ENCODE assay signal across 34 cellular contexts in the genomic region with DNA sequence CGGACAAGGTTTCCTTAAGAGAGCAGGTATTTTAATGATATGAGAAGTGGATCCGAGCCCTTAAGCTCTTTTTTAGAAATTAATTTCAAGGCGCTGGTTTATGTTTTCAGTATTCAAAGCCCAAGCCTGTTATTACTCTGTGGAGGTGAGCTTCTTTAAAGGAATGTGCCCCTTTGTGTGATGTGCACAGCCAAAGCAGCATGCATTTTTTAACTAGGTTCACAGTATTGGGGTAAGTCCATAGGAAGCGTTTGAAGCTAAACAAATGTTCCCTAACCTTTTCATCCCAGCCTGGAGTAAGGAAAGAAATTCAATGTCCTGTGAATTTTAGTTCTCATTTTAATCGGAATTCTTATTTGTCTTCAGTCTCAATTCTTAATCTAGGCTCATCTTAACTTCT.
"Had no signal": no experiment of that assay in that cellular context is flagged by ENCODE, and none has a peak within 500 bp of the region (broad histone marks: within the 10 kb centered on the region; RNA-seq: fewer than 3 reads in every experiment).

No MANE protein-coding gene starts in this region.

- DNase-seq: activated CD4-positive, alpha-beta memory T cell treated with anti-CD3 and anti-CD28 coated beads, Interleukin-2, amount 10 ng/mL, durations not matched to agents 7 days and 5 days; activated CD4-positive, alpha-beta T cell treated with anti-CD3 and anti-CD28 coated beads for 1 hour; activated CD4-positive, alpha-beta T cell treated with anti-CD3 and anti-CD28 coated beads for 36 hours; activated CD4-positive, alpha-beta T cell treated with anti-CD3 and anti-CD28 coated beads for 48 hours; activated CD4-positive, alpha-beta T cell treated with anti-CD3 and anti-CD28 coated beads, Interleukin-2, amount 10 ng/mL, durations not matched to agents 7 days and 5 days; activated CD4-positive, alpha-beta T cell treated with anti-CD3 and anti-CD28 coated beads, Interleukin-2, amount 50 U/mL, for 48 hours; activated CD4-positive, CD25-positive, alpha-beta regulatory T cell; activated CD8-positive, alpha-beta memory T cell treated with anti-CD3 and anti-CD28 coated beads for 24 hours; activated CD8-positive, alpha-beta memory T cell treated with anti-CD3 and anti-CD28 coated beads, Interleukin-2, amount 10 ng/mL, durations not matched to agents 7 days and 5 days; activated CD8-positive, alpha-beta memory T cell treated with anti-CD3 and anti-CD28 coated beads, Interleukin-2, amount 50 U/mL, for 48 hours; activated CD8-positive, alpha-beta T cell treated with anti-CD3 and anti-CD28 coated beads, Interleukin-2, amount 10 ng/mL, durations not matched to agents 7 days and 5 days; activated effector memory CD4-positive, alpha-beta T cell treated with Interleukin-2 at 50 U/mL for 16 hours; activated gamma-delta T cell; activated naive CD4-positive, alpha-beta T cell treated with anti-CD3 and anti-CD28 coated beads, Interleukin-2, amount 10 ng/mL, durations not matched to agents 7 days and 5 days; activated naive CD4-positive, alpha-beta T cell treated with Interleukin-2 at 50 U/mL for 16 hours; activated naive CD8-positive, alpha-beta T cell treated with anti-CD3 and anti-CD28 coated beads, Interleukin-2, amount 10 ng/mL, durations not matched to agents 7 days and 5 days; activated naive CD8-positive, alpha-beta T cell treated with anti-CD3 and anti-CD28 coated beads, Interleukin-2, amount 50 U/mL, for 24 hours; activated T-cell treated with anti-CD3 and anti-CD28 coated beads, Interleukin-2, amount 50 U/mL, for 24 hours; activated T-cell treated with anti-CD3 and anti-CD28 coated beads, Interleukin-2, amount 50 U/mL, for 48 hours; aorta; body of pancreas; brain microvascular endothelial cell; central memory CD4-positive, alpha-beta T cell; T-helper 1 cell; T-helper 2 cell; T-helper 9 cell had no signal

- H3K4me1 Mint-ChIP-seq: activated CD4-positive, alpha-beta memory T cell treated with anti-CD3 and anti-CD28 coated beads, Interleukin-2, amount 10 ng/mL, durations not matched to agents 7 days and 5 days; activated CD4-positive, alpha-beta T cell treated with anti-CD3 and anti-CD28 coated beads for 36 hours; activated CD4-positive, alpha-beta T cell treated with anti-CD3 and anti-CD28 coated beads, Interleukin-2, amount 10 ng/mL, durations not matched to agents 7 days and 5 days; activated CD8-positive, alpha-beta memory T cell treated with anti-CD3 and anti-CD28 coated beads, Interleukin-2, amount 10 ng/mL, durations not matched to agents 7 days and 5 days; activated naive CD4-positive, alpha-beta T cell treated with anti-CD3 and anti-CD28 coated beads, Interleukin-2, amount 10 ng/mL, durations not matched to agents 7 days and 5 days; activated naive CD4-positive, alpha-beta T cell treated with anti-CD3 and anti-CD28 coated beads, Interleukin-2, amount 50 U/mL, for 24 hours; activated naive CD8-positive, alpha-beta T cell treated with anti-CD3 and anti-CD28 coated beads, Interleukin-2, amount 10 ng/mL, durations not matched to agents 7 days and 5 days had no signal

- H3K27me3 ChIP-seq: body of pancreas, brain microvascular endothelial cell, breast epithelium had no signal

- H3K4me3 Mint-ChIP-seq: activated CD4-positive, alpha-beta memory T cell treated with anti-CD3 and anti-CD28 coated beads, Interleukin-2, amount 10 ng/mL, durations not matched to agents 7 days and 5 days; activated CD4-positive, alpha-beta T cell treated with anti-CD3 and anti-CD28 coated beads for 36 hours; activated CD4-positive, alpha-beta T cell treated with anti-CD3 and anti-CD28 coated beads, Interleukin-2, amount 10 ng/mL, durations not matched to agents 7 days and 5 days; activated CD8-positive, alpha-beta memory T cell treated with anti-CD3 and anti-CD28 coated beads, Interleukin-2, amount 10 ng/mL, durations not matched to agents 7 days and 5 days; activated CD8-positive, alpha-beta T cell treated with anti-CD3 and anti-CD28 coated beads, Interleukin-2, amount 10 ng/mL, durations not matched to agents 7 days and 5 days; activated naive CD4-positive, alpha-beta T cell treated with anti-CD3 and anti-CD28 coated beads, Interleukin-2, amount 10 ng/mL, durations not matched to agents 7 days and 5 days; activated naive CD4-positive, alpha-beta T cell treated with anti-CD3 and anti-CD28 coated beads, Interleukin-2, amount 50 U/mL, for 24 hours; activated naive CD8-positive, alpha-beta T cell; activated naive CD8-positive, alpha-beta T cell treated with anti-CD3 and anti-CD28 coated beads, Interleukin-2, amount 10 ng/mL, durations not matched to agents 7 days and 5 days; activated naive CD8-positive, alpha-beta T cell treated with anti-CD3 and anti-CD28 coated beads, Interleukin-2, amount 50 U/mL, for 24 hours; activated T-cell treated with anti-CD3 and anti-CD28 coated beads, Interleukin-2, amount 50 U/mL, for 24 hours; T-helper 1 cell treated with Interleukin-12 subunit alpha and Interleukin-12 subunit beta and Interleukin-4 antibody, amounts not matched to agents 30 μg/mL and 1 μg/mL, for 36 hours; T-helper 2 cell treated with Interferon-gamma antibody and Interleukin-4, amounts not matched to agents 5 μg/mL and 100 μg/mL, for 36 hours had no signal

- H3K36me3 ChIP-seq: brain microvascular endothelial cell, breast epithelium had no signal

- H3K4me3 ChIP-seq: body of pancreas, breast epithelium had no signal

- H3K9me3 Mint-ChIP-seq: activated CD4-positive, alpha-beta memory T cell treated with anti-CD3 and anti-CD28 coated beads, Interleukin-2, amount 10 ng/mL, durations not matched to agents 7 days and 5 days; activated CD4-positive, alpha-beta T cell treated with anti-CD3 and anti-CD28 coated beads, Interleukin-2, amount 10 ng/mL, durations not matched to agents 7 days and 5 days; activated naive CD4-positive, alpha-beta T cell treated with anti-CD3 and anti-CD28 coated beads, Interleukin-2, amount 10 ng/mL, durations not matched to agents 7 days and 5 days; activated naive CD4-positive, alpha-beta T cell treated with anti-CD3 and anti-CD28 coated beads, Interleukin-2, amount 50 U/mL, for 24 hours; activated naive CD8-positive, alpha-beta T cell treated with anti-CD3 and anti-CD28 coated beads, Interleukin-2, amount 10 ng/mL, durations not matched to agents 7 days and 5 days; activated naive CD8-positive, alpha-beta T cell treated with anti-CD3 and anti-CD28 coated beads, Interleukin-2, amount 50 U/mL, for 24 hours; activated T-cell treated with anti-CD3 and anti-CD28 coated beads, Interleukin-2, amount 50 U/mL, for 24 hours; activated T-helper 2 cell treated with anti-CD3 and anti-CD28 coated beads, Interferon-gamma antibody, Interleukin-2, Interleukin-4, amounts not matched to agents 10 μg/mL and 5 μg/mL and 100 μg/mL, durations not matched to agents 14 hours and 24 hours and 36 hours; T-helper 1 cell treated with Interleukin-12 subunit alpha and Interleukin-12 subunit beta and Interleukin-4 antibody, amounts not matched to agents 30 μg/mL and 1 μg/mL, for 36 hours; T-helper 2 cell treated with Interferon-gamma antibody and Interleukin-4, amounts not matched to agents 5 μg/mL and 100 μg/mL, for 36 hours had no signal

- H3K27me3 Mint-ChIP-seq: activated CD4-positive, alpha-beta T cell treated with anti-CD3 and anti-CD28 coated beads for 36 hours; activated naive CD4-positive, alpha-beta T cell treated with anti-CD3 and anti-CD28 coated beads, Interleukin-2, amount 10 ng/mL, durations not matched to agents 7 days and 5 days; activated naive CD4-positive, alpha-beta T cell treated with anti-CD3 and anti-CD28 coated beads, Interleukin-2, amount 50 U/mL, for 24 hours; activated naive CD8-positive, alpha-beta T cell; activated naive CD8-positive, alpha-beta T cell treated with anti-CD3 and anti-CD28 coated beads, Interleukin-2, amount 50 U/mL, for 24 hours had no signal

- H3K9me3 ChIP-seq: body of pancreas had no signal

- H3K36me3 Mint-ChIP-seq: activated CD8-positive, alpha-beta memory T cell treated with anti-CD3 and anti-CD28 coated beads, Interleukin-2, amount 10 ng/mL, durations not matched to agents 7 days and 5 days; activated naive CD4-positive, alpha-beta T cell treated with anti-CD3 and anti-CD28 coated beads, Interleukin-2, amount 10 ng/mL, durations not matched to agents 7 days and 5 days; activated naive CD4-positive, alpha-beta T cell treated with anti-CD3 and anti-CD28 coated beads, Interleukin-2, amount 50 U/mL, for 24 hours; activated naive CD8-positive, alpha-beta T cell; activated naive CD8-positive, alpha-beta T cell treated with anti-CD3 and anti-CD28 coated beads, Interleukin-2, amount 10 ng/mL, durations not matched to agents 7 days and 5 days had no signal

- ATAC-seq: activated CD4-positive, alpha-beta T cell treated with anti-CD3 and anti-CD28 coated beads for 36 hours; activated CD4-positive, CD25-positive, alpha-beta regulatory T cell treated with anti-CD3 and anti-CD28 coated beads, Interleukin-2, amount 50 U/mL, for 24 hours; activated CD8-positive, alpha-beta memory T cell treated with anti-CD3 and anti-CD28 coated beads, Interleukin-2, amount 10 ng/mL, durations not matched to agents 7 days and 5 days; activated CD8-positive, alpha-beta T cell treated with anti-CD3 and anti-CD28 coated beads, Interleukin-2, amount 10 ng/mL, durations not matched to agents 7 days and 5 days; activated naive CD8-positive, alpha-beta T cell treated with anti-CD3 and anti-CD28 coated beads, Interleukin-2, amount 50 U/mL, for 24 hours; body of pancreas had no signal

- H3K4me1 ChIP-seq: body of pancreas, breast epithelium had no signal

- H3K27ac Mint-ChIP-seq: activated CD4-positive, alpha-beta memory T cell treated with anti-CD3 and anti-CD28 coated beads, Interleukin-2, amount 10 ng/mL, durations not matched to agents 7 days and 5 days; activated CD4-positive, alpha-beta T cell treated with anti-CD3 and anti-CD28 coated beads for 36 hours; activated CD4-positive, alpha-beta T cell treated with anti-CD3 and anti-CD28 coated beads, Interleukin-2, amount 10 ng/mL, durations not matched to agents 7 days and 5 days; activated CD8-positive, alpha-beta memory T cell treated with anti-CD3 and anti-CD28 coated beads, Interleukin-2, amount 10 ng/mL, durations not matched to agents 7 days and 5 days; activated CD8-positive, alpha-beta T cell treated with anti-CD3 and anti-CD28 coated beads, Interleukin-2, amount 10 ng/mL, durations not matched to agents 7 days and 5 days; activated naive CD4-positive, alpha-beta T cell treated with anti-CD3 and anti-CD28 coated beads, Interleukin-2, amount 10 ng/mL, durations not matched to agents 7 days and 5 days; activated naive CD4-positive, alpha-beta T cell treated with anti-CD3 and anti-CD28 coated beads, Interleukin-2, amount 50 U/mL, for 24 hours; activated naive CD8-positive, alpha-beta T cell; activated naive CD8-positive, alpha-beta T cell treated with anti-CD3 and anti-CD28 coated beads, Interleukin-2, amount 10 ng/mL, durations not matched to agents 7 days and 5 days; activated naive CD8-positive, alpha-beta T cell treated with anti-CD3 and anti-CD28 coated beads, Interleukin-2, amount 50 U/mL, for 24 hours; activated T-cell treated with anti-CD3 and anti-CD28 coated beads, Interleukin-2, amount 50 U/mL, for 24 hours; activated T-helper 2 cell treated with anti-CD3 and anti-CD28 coated beads, Interferon-gamma antibody, Interleukin-2, Interleukin-4, amounts not matched to agents 10 μg/mL and 5 μg/mL and 100 μg/mL, durations not matched to agents 14 hours and 24 hours and 36 hours; T-helper 1 cell treated with Interleukin-12 subunit alpha and Interleukin-12 subunit beta and Interleukin-4 antibody, amounts not matched to agents 30 μg/mL and 1 μg/mL, for 36 hours; T-helper 2 cell treated with Interferon-gamma antibody and Interleukin-4, amounts not matched to agents 5 μg/mL and 100 μg/mL, for 36 hours had no signal

- H3K27ac ChIP-seq: body of pancreas, brain microvascular endothelial cell, breast epithelium, VCaP had no signal
